ENCODE assay signal across 13 cellular contexts in genomic region chr16:12059216-12059769, GRCh38.
A peak's percentile ranks its signal among the peaks of the same experiment; 100 is the strongest.
DNase-seq lines count a peak whose midpoint lies in the region; ATAC-seq and TF ChIP-seq lines count a peak whose summit lies in the region.
"Had no signal": no experiment of that assay in that cellular context is flagged by ENCODE, and none has a peak within 500 bp of the region (broad histone marks: within the 10 kb centered on the region; RNA-seq: fewer than 3 reads in every experiment).

No MANE protein-coding gene starts in this region.

- H3K4me3 Mint-ChIP-seq in dendritic cell treated with granulocyte-macrophage colony-stimulating factor and Interleukin-4, amounts not matched to agents 40 ng/mL and 50 ng/mL, for 4 days: no peak overlapping the region
- no peak overlapping the region for H3K4me3 Mint-ChIP-seq in CD14-positive monocyte
- H3K4me3 Mint-ChIP-seq: brain had no signal

- H3K4me1 Mint-ChIP-seq in dendritic cell treated with granulocyte-macrophage colony-stimulating factor and Interleukin-4, amounts not matched to agents 40 ng/mL and 50 ng/mL, for 4 days (ENCODE audit: low read depth): peaks cover 63% of the 10 kb centered on the region
- peaks cover 22% of the 10 kb centered on the region for H3K4me1 Mint-ChIP-seq in CD14-positive monocyte

- intact Hi-C loops in dendritic cell treated with granulocyte-macrophage colony-stimulating factor and Interleukin-4, amounts not matched to agents 40 ng/mL and 50 ng/mL, for 4 days (cut with micrococcal nuclease): no loop called here
- intact Hi-C loops in CD14-positive monocyte (cut with micrococcal nuclease): no loop called here

- peaks cover 93% of the 10 kb centered on the region for H3K36me3 Mint-ChIP-seq in dendritic cell treated with granulocyte-macrophage colony-stimulating factor and Interleukin-4, amounts not matched to agents 40 ng/mL and 50 ng/mL, for 4 days (ENCODE audit: low read depth)
- peaks cover 58 to 68% of the 10 kb centered on the region in 2 donors for H3K36me3 Mint-ChIP-seq in CD14-positive monocyte

- no peak for TF ChIP-seq CTCF in CD14-positive monocyte (IDR thresholded peaks at IDR 0.05)

- no peaks in the 10 kb centered on the region for H3K27me3 Mint-ChIP-seq in dendritic cell treated with granulocyte-macrophage colony-stimulating factor and Interleukin-4, amounts not matched to agents 40 ng/mL and 50 ng/mL, for 4 days
- no peaks in the 10 kb centered on the region for H3K27me3 Mint-ChIP-seq in CD14-positive monocyte (ENCODE audit: low read depth in 3 of 3)
- H3K27me3 Mint-ChIP-seq: brain had no signal

- peak overlapping the region; percentile 12; the same call in 1 of the 2 replicates for H3K4me3 ChIP-seq in GM08714 (ENCODE audit: low read length)
- H3K4me3 ChIP-seq: pancreas had no signal

- no peaks in the 10 kb centered on the region for H3K9me3 Mint-ChIP-seq in dendritic cell treated with granulocyte-macrophage colony-stimulating factor and Interleukin-4, amounts not matched to agents 40 ng/mL and 50 ng/mL, for 4 days
- H3K9me3 Mint-ChIP-seq in CD14-positive monocyte: no peaks in the 10 kb centered on the region
- H3K9me3 Mint-ChIP-seq: brain had no signal

- peak; percentile 71 for ATAC-seq in HG03469 (IDR thresholded peaks at IDR 0.05; ENCODE audit: unreplicated experiment)
- ATAC-seq: pancreas had no signal

- peak overlapping the region; percentile 27 for H3K27ac Mint-ChIP-seq in dendritic cell treated with granulocyte-macrophage colony-stimulating factor and Interleukin-4, amounts not matched to agents 40 ng/mL and 50 ng/mL, for 4 days
- H3K27ac Mint-ChIP-seq in CD14-positive monocyte: peak overlapping the region in 1 of 7 donors; percentile 41

- DNase-seq in renal cortical epithelial cell (ENCODE audit: low read depth) (peak; percentile 74), NCI-H1694 treated with DMSO at 0.1 percent for 48 hours (lab: John Stamatoyannopoulos, UW) (no peak), AG20443 (ENCODE audit: low spot score) (no peak), CD14-positive monocyte (ENCODE audit: low spot score) (no peak)
- DNase-seq: NCI-H1048; NCI-H510A treated with DMSO at 0.1 percent for 48 hours; SHP77; stimulated activated CD4-positive, alpha-beta T cell treated with anti-CD3 and anti-CD28 coated beads, Interleukin-4, amount 100 ng/mL, for 1 hour had no signal
